In genomic region chr13:52450012-52450792, GRCh38 we compare ENCODE assay signal across 7 cellular contexts.
A peak's percentile ranks its signal among the peaks of the same experiment; 100 is the strongest.
DNase-seq lines count a peak whose midpoint lies in the region; ATAC-seq, FAIRE-seq and TF ChIP-seq lines count a peak whose summit lies in the region.

Gene VPS36 (minus strand): TSS chr13:52450634. CDS start chr13:52450594, 40 bp downstream.

- FAIRE-seq in GM18507 (lab: Jason Lieb, UNC): peak; percentile 92

- peak within 1 kb of the TSS; percentile 60 for H3K4me3 ChIP-seq in retinal pigment epithelial cell (ENCODE audit: low read length)

- peak; percentile 73 for DNase-seq in GM18507 (ENCODE audit: extremely low spot score, insufficient read length, low read depth)
- DNase-seq in NCI-H2029 treated with DMSO at 0.1 percent for 48 hours (lab: John Stamatoyannopoulos, UW): peak; percentile 7
- peak; percentile 97 for DNase-seq in T-helper 9 cell
- peak; percentile 99 for DNase-seq in astrocyte of the hippocampus (ENCODE audit: low read depth, low spot score)
- DNase-seq in hippocampal formation (lab: John Stamatoyannopoulos, UW): peak; percentile 92 to 97
- peak; percentile 63 for DNase-seq in retinal pigment epithelial cell (ENCODE audit: low read depth)

- peak; percentile 69 for ATAC-seq in HG02981 (IDR thresholded peaks at IDR 0.05; ENCODE audit: unreplicated experiment)

- peak; percentile 81 for TF ChIP-seq CTCF in retinal pigment epithelial cell (conservative IDR thresholded peaks at IDR 0.05; ENCODE audit: low read depth, low read length)

Comparison
In these comparisons a context has a peak if more than half of its experiments do, and no peak if none do; other contexts are left out.
1. Peak in every context shown above with its lines: DNase-seq, ATAC-seq and H3K4me3 ChIP-seq.
2. DNase-seq: peak in every context shown above with its lines; median percentile 99 in astrocyte of the hippocampus; 97 in T-helper 9 cell; 94 in hippocampal formation; 73 in GM18507; 63 in retinal pigment epithelial cell; 7 in NCI-H2029 treated with DMSO at 0.1 percent for 48 hours.